8 cellular contexts compared by ENCODE assay signal in the genomic region with DNA sequence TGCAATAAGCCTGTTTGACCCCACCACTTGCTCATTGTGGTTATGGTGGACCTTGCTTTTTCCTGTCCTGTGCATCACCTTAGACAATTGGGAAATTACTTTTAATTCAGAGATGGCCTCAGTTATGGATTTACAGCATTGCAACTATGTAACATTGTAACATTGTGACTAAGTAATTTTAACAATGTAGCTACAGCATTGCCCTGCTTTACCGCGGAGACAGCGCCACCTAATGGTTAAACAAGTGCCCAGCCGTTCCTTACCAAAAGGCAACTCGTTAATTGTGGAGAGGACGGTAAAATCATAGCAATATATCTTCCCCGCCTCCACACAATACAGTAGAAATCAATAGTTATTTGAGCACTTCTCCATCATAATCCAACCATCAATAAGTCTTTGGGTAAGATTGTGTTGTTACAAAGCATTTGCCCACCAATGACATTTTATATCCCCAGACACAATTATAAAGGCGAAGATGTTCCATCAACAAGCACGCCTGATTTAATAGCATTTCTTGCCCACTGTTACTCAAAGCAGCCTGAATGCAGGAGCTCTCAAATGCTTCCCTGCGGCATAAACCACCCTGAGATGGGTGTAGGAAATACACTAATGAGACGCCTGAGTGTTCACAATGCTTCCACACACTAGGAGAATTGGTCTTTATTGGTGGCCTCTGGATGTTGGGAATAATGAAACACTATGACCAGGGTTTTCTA.
A peak's percentile ranks its signal among the peaks of the same experiment; 100 is the strongest.
DNase-seq lines count a peak whose midpoint lies in the region; ATAC-seq and TF ChIP-seq lines count a peak whose summit lies in the region.

No MANE protein-coding gene starts in this region.

- DNase-seq in Ammon's horn (ENCODE audit: low spot score) (peak; percentile 86), NCI-H1105 (lab: John Stamatoyannopoulos, UW) (peak; percentile 30), choroid plexus epithelial cell (ENCODE audit: low read depth) (peak; percentile 78), right lobe of liver (peak; percentile 61 to 73 (median 70))
- DNase-seq in stimulated activated CD8-positive, alpha-beta memory T cell treated with anti-CD3 and anti-CD28 coated beads, Interleukin-15, amount 100 ng/mL, for 24 hours (ENCODE audit: low read depth) = peak; percentile 6

- no peak for TF ChIP-seq POLR2A in right lobe of liver (IDR thresholded peaks at IDR 0.05)

- intact Hi-C loops in right lobe of liver (cut with DNase I) = no loop called here

- ATAC-seq in GM19043 (IDR thresholded peaks at IDR 0.05; ENCODE audit: low read depth, unreplicated experiment) (peak; percentile 61), right lobe of liver (peak; percentile 80 to 95 (median 90)), GM19328 (IDR thresholded peaks at IDR 0.05; ENCODE audit: unreplicated experiment) (no peak)

- H3K27ac ChIP-seq in right lobe of liver = no peak overlapping the region

- no peaks in the 10 kb centered on the region for H3K27me3 ChIP-seq in right lobe of liver

- H3K4me3 ChIP-seq in WI38 (ENCODE audit: low read depth, low read length) (no peak overlapping the region), choroid plexus epithelial cell (ENCODE audit: low read depth, low read length) (no peak overlapping the region), right lobe of liver (no peak overlapping the region)

- WGBS in right lobe of liver (ENCODE audit: insufficient coverage, low coverage, low lambda C conversion rate, missing lambda C conversion rate) = 24% methylated on average over 11 of the region's 11 CpGs

- H3K9me3 ChIP-seq in right lobe of liver = no peaks in the 10 kb centered on the region

- no peaks in the 10 kb centered on the region for H3K4me1 ChIP-seq in right lobe of liver

- TF ChIP-seq CTCF in WI38 (IDR thresholded peaks at IDR 0.05; ENCODE audit: low read depth, low read length) (peak; percentile 87), choroid plexus epithelial cell (conservative IDR thresholded peaks at IDR 0.05; ENCODE audit: low read depth, low read length) (peak; percentile 94), right lobe of liver (IDR thresholded peaks at IDR 0.05) (peak; percentile 91 to 96 (median 92))

- H3K36me3 ChIP-seq in right lobe of liver = no peaks in the 10 kb centered on the region

Comparison
In these comparisons a context has a peak if more than half of its experiments do, and no peak if none do; other contexts are left out.
1. DNase-seq: peak in every context shown above with its lines; median percentile 86 in Ammon's horn; 78 in choroid plexus epithelial cell; 70 in right lobe of liver; 30 in NCI-H1105; 6 in stimulated activated CD8-positive, alpha-beta memory T cell treated with anti-CD3 and anti-CD28 coated beads, Interleukin-15, amount 100 ng/mL, for 24 hours.